In genomic region chr11:21817677-21818076, GRCh38 we compare ENCODE assay signal across 24 cellular contexts.
"Had no signal": no experiment of that assay in that cellular context is flagged by ENCODE, and none has a peak within 500 bp of the region (broad histone marks: within the 10 kb centered on the region; RNA-seq: fewer than 3 reads in every experiment).

No MANE protein-coding gene starts in this region.

- H3K27ac ChIP-seq: neural progenitor cell, ovary, parathyroid adenoma, psoas muscle, right lobe of liver, sigmoid colon, stomach, thoracic aorta, thyroid gland, transverse colon, upper lobe of right lung, uterus had no signal

- ATAC-seq: natural killer cell; psoas muscle; right cardiac atrium; right lobe of liver; stimulated activated effector memory CD8-positive, alpha-beta T cell treated with anti-CD3 and anti-CD28 coated beads, Interleukin-12 subunit alpha, Interleukin-12 subunit beta, amount 100 ng/mL, for 72 hours; stimulated activated naive B cell treated with anti-CD40 and anti-IgM and Interleukin-4, amounts not matched to agents 10 μg/mL and 1 μg/mL and 100 μg/mL, for 72 hours; upper lobe of right lung had no signal

- H3K36me3 ChIP-seq: neural progenitor cell, ovary, right lobe of liver, sigmoid colon, stomach, thoracic aorta, thyroid gland, transverse colon, upper lobe of right lung, uterus had no signal

- H3K9me3 ChIP-seq: ovary, psoas muscle, right lobe of liver, sigmoid colon, stomach, thoracic aorta, thyroid gland, transverse colon, upper lobe of right lung, uterus had no signal

- H2AFZ ChIP-seq: neural progenitor cell, parathyroid adenoma had no signal

- DNase-seq: natural killer cell; occipital lobe; ovary; posterior cingulate gyrus; psoas muscle; right cardiac atrium; right lobe of liver; sigmoid colon; small intestine; stimulated activated CD4-positive, alpha-beta T cell treated with anti-CD3 and anti-CD28 coated beads, Interleukin-15, amount 100 ng/mL, for 24 hours; stimulated activated CD4-positive, alpha-beta T cell treated with anti-CD3 and anti-CD28 coated beads, Interleukin-2, amount 100 ng/mL, for 24 hours; stimulated activated CD4-positive, alpha-beta T cell treated with anti-CD3 and anti-CD28 coated beads, Interleukin-2, amount 100 ng/mL, for 48 hours; stimulated activated CD4-positive, alpha-beta T cell treated with anti-CD3 and anti-CD28 coated beads, Interleukin-4, amount 100 ng/mL, for 24 hours; stimulated activated naive B cell treated with anti-CD40 and anti-IgM and Interleukin-4, amounts not matched to agents 10 μg/mL and 1 μg/mL and 100 μg/mL, for 72 hours; stimulated activated naive CD4-positive, alpha-beta T cell treated with Interleukin-2 at 50 U/mL for 16 hours; stomach; thyroid gland; transverse colon; upper lobe of right lung; uterus had no signal

- H3K4me1 ChIP-seq: neural progenitor cell, parathyroid adenoma, psoas muscle, right lobe of liver, sigmoid colon, stomach, thyroid gland, transverse colon, upper lobe of right lung, uterus had no signal

- H3K4me2 ChIP-seq: neural progenitor cell had no signal

- H3K4me3 ChIP-seq: neural progenitor cell, ovary, psoas muscle, right lobe of liver, sigmoid colon, stomach, thoracic aorta, thyroid gland, transverse colon, upper lobe of right lung, uterus had no signal

- H3K27me3 ChIP-seq: neural progenitor cell, ovary, right lobe of liver, sigmoid colon, stomach, thyroid gland, transverse colon, upper lobe of right lung, uterus had no signal

- H3K79me2 ChIP-seq: parathyroid adenoma had no signal

- H3K9ac ChIP-seq: neural progenitor cell, parathyroid adenoma had no signal
